In genomic region chr2:96408631-96409542, GRCh38 we compare ENCODE assay signal across 8 cellular contexts.
A peak's percentile ranks its signal among the peaks of the same experiment; 100 is the strongest.
DNase-seq lines count a peak whose midpoint lies in the region; ATAC-seq and TF ChIP-seq lines count a peak whose summit lies in the region.

No MANE protein-coding gene starts in this region.

- no peaks in the 10 kb centered on the region for H3K9me3 Mint-ChIP-seq in nephron

- H3F3A ChIP-seq in MM.1S (ENCODE audit: insufficient read depth, low read length): no peaks in the 10 kb centered on the region

- H3K9me3 ChIP-seq in MM.1S (replicated peaks; ENCODE audit: insufficient read depth, low read length): no peaks in the 10 kb centered on the region

- peaks cover 8% of the 10 kb centered on the region for H3K4me1 ChIP-seq in MM.1S (ENCODE audit: low read length)

- no peak overlapping the region for H2AFZ ChIP-seq in MM.1S (ENCODE audit: low read length)

- H3K9me2 ChIP-seq in MM.1S (replicated peaks; ENCODE audit: insufficient read depth, low read length): no peaks in the 10 kb centered on the region

- no peaks in the 10 kb centered on the region for H4K20me1 ChIP-seq in MM.1S (ENCODE audit: insufficient read depth, low read length)

- H3K4me2 ChIP-seq in MM.1S (ENCODE audit: low read depth, low read length): no peak overlapping the region

- ATAC-seq in GM18502 (IDR thresholded peaks at IDR 0.05; ENCODE audit: poor library complexity, unreplicated experiment): no peak
- no peak for ATAC-seq in HG03521 (IDR thresholded peaks at IDR 0.05; ENCODE audit: unreplicated experiment)

- no peaks in the 10 kb centered on the region for H3K27me3 ChIP-seq in MM.1S (replicated peaks; ENCODE audit: insufficient read depth, low read length)

- TF ChIP-seq CTCF in C4-2B (conservative IDR thresholded peaks at IDR 0.05): peak; percentile 24
- TF ChIP-seq CTCF in MM.1S (IDR thresholded peaks at IDR 0.05; ENCODE audit: low read length): 0 out of 2 replicates have a peak, but pooled peaks have one; percentile 10
- TF ChIP-seq CTCF in nephron (IDR thresholded peaks at IDR 0.05; ENCODE audit: unreplicated experiment in 3 of 3): no peak

- peak overlapping the region; percentile 45 to 81 (median 80) for H3K27ac Mint-ChIP-seq in nephron

- H3K9ac ChIP-seq in MM.1S (ENCODE audit: low read length): no peak overlapping the region

- no peaks in the 10 kb centered on the region for H3K79me2 ChIP-seq in MM.1S (ENCODE audit: low read length)

- H3K27ac ChIP-seq in C4-2B (no peak overlapping the region), MM.1S (ENCODE audit: low read length) (no peak overlapping the region)

- no peak for DNase-seq in MM.1S
- peak; percentile 32 for DNase-seq in dermis blood vessel endothelial cell
- no peak for DNase-seq in COR-L47 (lab: John Stamatoyannopoulos, UW)
- no peak for DNase-seq in NCI-H2029 (lab: John Stamatoyannopoulos, UW)

- H3K4me3 Mint-ChIP-seq in nephron: peak overlapping the region in 2 of 3 experiments; percentile 2 to 26

- H3K27me3 Mint-ChIP-seq in nephron (ENCODE audit: low read depth): peaks cover 3% of the 10 kb centered on the region

- no peaks in the 10 kb centered on the region for H3K36me3 ChIP-seq in MM.1S (replicated peaks; ENCODE audit: insufficient read depth, low read length)

- peaks cover 34% of the 10 kb centered on the region for H3K4me1 Mint-ChIP-seq in nephron

- no peak overlapping the region for H3K4me3 ChIP-seq in MM.1S (ENCODE audit: low read length)

- no peaks in the 10 kb centered on the region for H3K36me3 Mint-ChIP-seq in nephron (ENCODE audit: low read depth)

Comparison
In these comparisons a context has a peak if more than half of its experiments do, and no peak if none do; other contexts are left out.
1. CTCF ChIP-seq: peak in C4-2B (single experiment) and MM.1S (single experiment); none in nephron (0 of 3).